1 cellular context compared by ENCODE assay signal in the genomic region with DNA sequence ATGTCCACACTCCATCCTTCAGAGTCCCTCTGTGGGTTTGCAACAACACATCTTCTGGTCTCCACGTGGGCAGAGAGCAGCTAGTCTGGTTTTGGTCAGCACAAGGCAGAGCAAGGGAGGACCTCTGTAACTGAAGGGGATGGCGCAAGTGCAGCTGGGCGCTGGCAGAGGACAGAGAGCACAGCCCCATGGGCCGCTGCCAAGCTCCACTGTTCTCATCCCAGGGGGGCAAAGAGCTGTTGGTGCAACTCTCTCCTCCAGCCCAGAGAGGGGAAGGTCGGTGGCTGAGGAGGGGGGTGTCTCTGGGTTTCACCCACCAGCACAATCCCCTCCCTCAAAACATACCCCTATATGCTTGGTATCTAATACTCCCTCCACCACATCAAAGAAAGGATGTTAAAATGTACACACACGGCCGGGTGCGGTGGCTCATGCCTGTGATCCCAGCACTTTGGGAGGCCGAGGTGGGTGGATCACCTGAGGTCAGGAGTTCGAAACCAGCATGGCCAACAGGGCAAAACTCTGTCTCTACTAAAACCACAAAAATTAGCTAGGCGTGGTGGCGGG.
TF ChIP-seq lines count a peak whose summit lies in the region.

No MANE protein-coding gene starts in this region.

TF ChIP-seq in HepG2, 621 proteins besides CTCF, POLR2A, EP300 and RAD21 (continued from another document and continues in another):
- TF ChIP-seq SAFB2 (CRISPR knock-in tag; IDR thresholded peaks at IDR 0.05; ENCODE audit: borderline replicate concordance, low read depth) (no peak), NFYB (CRISPR knock-in tag; IDR thresholded peaks at IDR 0.05) (no peak), MED1 (CRISPR knock-in tag; IDR thresholded peaks at IDR 0.05) (no peak), RBM22 (optimal IDR thresholded peaks at IDR 0.05; ENCODE audit: low read length) (no peak), ZNF343 (CRISPR knock-in tag; IDR thresholded peaks at IDR 0.05) (no peak), RNF2 (conservative IDR thresholded peaks at IDR 0.05; ENCODE audit: low read depth) (no peak), ZNF10 (CRISPR knock-in tag; IDR thresholded peaks at IDR 0.05; ENCODE audit: borderline replicate concordance, low read depth) (no peak), ZNF629 (CRISPR knock-in tag; conservative IDR thresholded peaks at IDR 0.05) (no peak), ZNF274 (CRISPR knock-in tag; IDR thresholded peaks at IDR 0.05) (no peak; the same call in 1 of the 2 replicates), ZNF33B (CRISPR knock-in tag; IDR thresholded peaks at IDR 0.05) (no peak), ZNF557 (CRISPR knock-in tag; IDR thresholded peaks at IDR 0.05) (no peak), DNMT1 (CRISPR knock-in tag; IDR thresholded peaks at IDR 0.05) (no peak), ARID5B (CRISPR knock-in tag; IDR thresholded peaks at IDR 0.05) (peak; percentile 68), ZNF367 (CRISPR knock-in tag; IDR thresholded peaks at IDR 0.05; ENCODE audit: borderline replicate concordance) (no peak), EED (CRISPR knock-in tag; IDR thresholded peaks at IDR 0.05) (no peak), HNF4A (CRISPR knock-in tag; IDR thresholded peaks at IDR 0.05) (peak; percentile 82; the same call in 1 of the 2 replicates), ADNP (CRISPR knock-in tag; IDR thresholded peaks at IDR 0.05) (no peak), ZNF318 (CRISPR knock-in tag; IDR thresholded peaks at IDR 0.05) (no peak), SMAD3 (CRISPR knock-in tag; IDR thresholded peaks at IDR 0.05) (no peak), ATF7-NPFF (CRISPR knock-in tag; IDR thresholded peaks at IDR 0.05; ENCODE audit: low read depth) (no peak), ZNF337 (CRISPR knock-in tag; IDR thresholded peaks at IDR 0.05; ENCODE audit: borderline replicate concordance, low read depth) (no peak), ZNF333 (CRISPR knock-in tag; IDR thresholded peaks at IDR 0.05; ENCODE audit: borderline replicate concordance) (no peak), KDM5B (CRISPR knock-in tag; IDR thresholded peaks at IDR 0.05; ENCODE audit: borderline replicate concordance) (no peak), ZHX1 (CRISPR knock-in tag; IDR thresholded peaks at IDR 0.05; ENCODE audit: low read depth) (0 out of 2 replicates have a peak, but pooled peaks have one; percentile 23), ZNF770 (CRISPR knock-in tag; IDR thresholded peaks at IDR 0.05) (no peak), HOXA5 (CRISPR knock-in tag; IDR thresholded peaks at IDR 0.05) (no peak), ZNF446 (CRISPR knock-in tag; IDR thresholded peaks at IDR 0.05) (no peak), ZNF558 (CRISPR knock-in tag; IDR thresholded peaks at IDR 0.05; ENCODE audit: borderline replicate concordance) (no peak), ZBTB38 (CRISPR knock-in tag; IDR thresholded peaks at IDR 0.05) (peak; percentile 97)
- TF ChIP-seq, protein P1, sequence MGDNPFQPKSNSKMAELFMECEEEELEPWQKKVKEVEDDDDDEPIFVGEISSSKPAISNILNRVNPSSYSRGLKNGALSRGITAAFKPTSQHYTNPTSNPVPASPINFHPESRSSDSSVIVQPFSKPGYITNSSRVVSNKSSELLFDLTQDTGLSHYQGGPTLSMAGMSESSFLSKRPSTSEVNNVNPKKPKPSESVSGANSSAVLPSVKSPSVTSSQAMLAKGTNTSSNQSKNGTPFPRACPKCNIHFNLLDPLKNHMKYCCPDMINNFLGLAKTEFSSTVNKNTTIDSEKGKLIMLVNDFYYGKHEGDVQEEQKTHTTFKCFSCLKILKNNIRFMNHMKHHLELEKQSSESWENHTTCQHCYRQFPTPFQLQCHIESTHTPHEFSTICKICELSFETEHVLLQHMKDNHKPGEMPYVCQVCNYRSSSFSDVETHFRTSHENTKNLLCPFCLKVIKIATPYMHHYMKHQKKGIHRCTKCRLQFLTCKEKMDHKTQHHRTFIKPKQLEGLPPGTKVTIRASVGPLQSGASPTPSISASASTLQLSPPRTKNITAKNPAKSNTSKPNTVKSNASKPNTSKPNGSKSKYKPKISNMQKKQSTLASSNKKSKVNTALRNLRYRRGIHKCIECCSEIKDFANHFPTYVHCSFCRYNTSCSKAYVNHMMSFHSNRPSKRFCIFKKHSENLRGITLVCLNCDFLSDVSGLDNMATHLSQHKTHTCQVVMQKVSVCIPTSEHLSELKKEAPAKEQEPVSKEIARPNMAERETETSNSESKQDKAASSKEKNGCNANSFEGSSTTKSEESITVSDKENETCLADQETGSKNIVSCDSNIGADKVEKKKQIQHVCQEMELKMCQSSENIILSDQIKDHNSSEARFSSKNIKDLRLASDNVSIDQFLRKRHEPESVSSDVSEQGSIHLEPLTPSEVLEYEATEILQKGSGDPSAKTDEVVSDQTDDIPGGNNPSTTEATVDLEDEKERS (CRISPR knock-in tag; IDR thresholded peaks at IDR 0.05): no peak
- TF ChIP-seq, protein P2, sequence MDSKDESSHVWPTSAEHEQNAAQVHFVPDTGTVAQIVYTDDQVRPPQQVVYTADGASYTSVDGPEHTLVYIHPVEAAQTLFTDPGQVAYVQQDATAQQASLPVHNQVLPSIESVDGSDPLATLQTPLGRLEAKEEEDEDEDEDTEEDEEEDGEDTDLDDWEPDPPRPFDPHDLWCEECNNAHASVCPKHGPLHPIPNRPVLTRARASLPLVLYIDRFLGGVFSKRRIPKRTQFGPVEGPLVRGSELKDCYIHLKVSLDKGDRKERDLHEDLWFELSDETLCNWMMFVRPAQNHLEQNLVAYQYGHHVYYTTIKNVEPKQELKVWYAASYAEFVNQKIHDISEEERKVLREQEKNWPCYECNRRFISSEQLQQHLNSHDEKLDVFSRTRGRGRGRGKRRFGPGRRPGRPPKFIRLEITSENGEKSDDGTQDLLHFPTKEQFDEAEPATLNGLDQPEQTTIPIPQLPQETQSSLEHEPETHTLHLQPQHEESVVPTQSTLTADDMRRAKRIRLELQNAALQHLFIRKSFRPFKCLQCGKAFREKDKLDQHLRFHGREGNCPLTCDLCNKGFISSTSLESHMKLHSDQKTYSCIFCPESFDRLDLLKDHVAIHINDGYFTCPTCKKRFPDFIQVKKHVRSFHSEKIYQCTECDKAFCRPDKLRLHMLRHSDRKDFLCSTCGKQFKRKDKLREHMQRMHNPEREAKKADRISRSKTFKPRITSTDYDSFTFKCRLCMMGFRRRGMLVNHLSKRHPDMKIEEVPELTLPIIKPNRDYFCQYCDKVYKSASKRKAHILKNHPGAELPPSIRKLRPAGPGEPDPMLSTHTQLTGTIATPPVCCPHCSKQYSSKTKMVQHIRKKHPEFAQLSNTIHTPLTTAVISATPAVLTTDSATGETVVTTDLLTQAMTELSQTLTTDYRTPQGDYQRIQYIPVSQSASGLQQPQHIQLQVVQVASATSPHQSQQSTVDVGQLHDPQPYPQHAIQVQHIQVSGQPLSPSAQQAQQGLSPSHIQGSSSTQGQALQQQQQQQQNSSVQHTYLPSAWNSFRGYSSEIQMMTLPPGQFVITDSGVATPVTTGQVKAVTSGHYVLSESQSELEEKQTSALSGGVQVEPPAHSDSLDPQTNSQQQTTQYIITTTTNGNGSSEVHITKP (CRISPR knock-in tag; IDR thresholded peaks at IDR 0.05; ENCODE audit: low read depth): no peak
